Comparison of ENCODE assay signal across 20 cellular contexts in the genomic region with DNA sequence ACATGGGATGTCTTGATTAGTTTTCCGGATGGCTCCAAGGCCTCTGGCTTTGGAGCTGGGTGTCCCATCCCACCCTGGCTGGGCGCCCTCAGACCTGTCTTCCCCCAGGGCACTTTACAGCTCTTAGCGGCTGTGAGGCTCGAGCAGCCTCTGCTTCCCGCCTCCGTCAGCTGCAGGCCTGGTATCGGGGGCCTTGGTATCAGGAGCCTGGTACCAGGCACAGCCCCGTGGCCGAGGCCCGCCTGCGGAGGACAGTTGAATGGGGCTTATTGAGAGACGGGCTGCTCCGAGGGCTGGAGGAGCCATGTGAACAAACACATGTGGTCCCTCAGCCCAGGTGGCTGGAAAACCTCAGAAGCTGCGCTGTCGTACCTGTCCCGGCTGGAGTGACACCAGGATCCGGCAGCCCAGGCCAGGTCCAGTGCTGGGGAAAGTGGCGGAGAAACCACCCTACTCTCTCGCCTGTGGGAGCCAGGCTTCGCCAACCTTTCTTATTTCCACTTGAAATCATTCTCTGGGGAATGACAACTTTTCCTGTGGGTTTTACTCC. TPM values are rescaled to one million over a fixed set of nuclear protein-coding genes. Genes with fewer than 3 reads are reported as not detected.
DNase-seq lines count a peak whose midpoint lies in the region; ATAC-seq, FAIRE-seq and TF ChIP-seq lines count a peak whose summit lies in the region.
"Had no signal": no experiment of that assay in that cellular context is flagged by ENCODE, and none has a peak within 500 bp of the region (broad histone marks: within the 10 kb centered on the region; RNA-seq: fewer than 3 reads in every experiment).

No MANE protein-coding gene starts in this region.

- TF ChIP-seq POLR2A in stomach (IDR thresholded peaks at IDR 0.05): no peak

- H3K4me1 ChIP-seq in BLaER1: peaks cover 67% of the 10 kb centered on the region
- H3K4me1 ChIP-seq in ascending aorta: peaks cover 2 to 25% of the 10 kb centered on the region in 2 donors
- H3K4me1 ChIP-seq in stomach: peaks cover 14 to 56% (median 39%) of the 10 kb centered on the region in 4 donors

- peaks cover 89% of the 10 kb centered on the region for H4K20me1 ChIP-seq in BLaER1

- intact Hi-C loops in ascending aorta (cut with DNase I) (no loop called here), stomach (cut with DNase I; ENCODE audit: low total_unique reads) (loop anchor here (5.0 kb wide), 1 partner anchor 69 kb away; a partner anchor contains a TSS)

- DNase-seq in ascending aorta (ENCODE audit: low spot score in 2 of 2) (no peak), kidney glomerular epithelial cell (lab: John Stamatoyannopoulos, UW) (peak; percentile 3), stomach (no peak), urothelium cell line (ENCODE audit: low spot score) (no peak), SKM-1 treated with dmso at 0.1 percent for 144 hours (lab: John Stamatoyannopoulos, UW; ENCODE audit: unreplicated experiment) (no peak)
- DNase-seq in stimulated activated naive CD8-positive, alpha-beta T cell treated with anti-CD3 and anti-CD28 coated beads, Interleukin-15, Interleukin-2, amounts not matched to agents 100 U/mL and 50 U/mL, for 24 hours: no peak
- DNase-seq: activated CD4-positive, alpha-beta T cell treated with anti-CD3 and anti-CD28 coated beads, Interleukin-2, amount 10 ng/mL, durations not matched to agents 7 days and 5 days; activated naive CD4-positive, alpha-beta T cell treated with anti-CD3 and anti-CD28 coated beads for 36 hours; left cardiac atrium; NCI-H2081; OCI-M1; stimulated activated CD4-positive, alpha-beta T cell treated with anti-CD3 and anti-CD28 coated beads, Interleukin-4, amount 100 ng/mL, for 1 hour; T-helper 9 cell; transverse colon; WERI-Rb-1 had no signal

- WGBS in stomach, 5 donors: 53 to 80% (median 72%) methylated on average over 16 to 20 of the region's 20 CpGs

- H3K27ac ChIP-seq in BLaER1 (peak overlapping the region; percentile 46; the same call in 1 of the 2 replicates), ascending aorta (peak overlapping the region; percentile 66 to 68), stomach (peak overlapping the region in 3 of 5 donors; percentile 13 to 38 (median 23))
- H3K27ac ChIP-seq: neutrophil, WERI-Rb-1 had no signal

- no peak for TF ChIP-seq EP300 in stomach (IDR thresholded peaks at IDR 0.05)

- H3K4me2 ChIP-seq in BLaER1: peak overlapping the region; percentile 56

- FAIRE-seq in urothelium cell line (lab: Jason Lieb, UNC): no peak
- FAIRE-seq: astrocyte had no signal

- no peak for ATAC-seq in stimulated activated naive CD8-positive, alpha-beta T cell treated with anti-CD3 and anti-CD28 coated beads, Interleukin-15, Interleukin-2, amounts not matched to agents 100 U/mL and 50 U/mL, for 24 hours
- ATAC-seq in GM19395 (IDR thresholded peaks at IDR 0.05; ENCODE audit: unreplicated experiment): no peak
- ATAC-seq: left cardiac atrium; stimulated activated memory B cell treated with anti-CD40 and anti-IgM and Interleukin-4, amounts not matched to agents 10 μg/mL and 1 μg/mL and 100 μg/mL, for 72 hours had no signal

- H3K4me3 ChIP-seq in BLaER1: peak overlapping the region; percentile 11; the same call in 1 of the 2 replicates
- H3K4me3 ChIP-seq in ascending aorta: peak overlapping the region in 1 of 2 donors; percentile 19
- no peak overlapping the region for H3K4me3 ChIP-seq in stomach
- H3K4me3 ChIP-seq: transverse colon had no signal

- H3K36me3 ChIP-seq in BLaER1 (peaks cover 92% of the 10 kb centered on the region), ascending aorta (peaks cover 23 to 36% of the 10 kb centered on the region in 2 donors), stomach (peaks cover 27 to 60% (median 49%) of the 10 kb centered on the region in 4 donors)

- H3K9ac ChIP-seq in BLaER1: peak overlapping the region; percentile 61; the same call in 1 of the 2 replicates

- no peaks in the 10 kb centered on the region for H3K27me3 ChIP-seq in BLaER1
- H3K27me3 ChIP-seq in ascending aorta: no peaks in the 10 kb centered on the region
- H3K27me3 ChIP-seq in stomach: no peaks in the 10 kb centered on the region
- H3K27me3 ChIP-seq: neutrophil, transverse colon had no signal

- TF ChIP-seq CTCF in ascending aorta (IDR thresholded peaks at IDR 0.05): no peak
- TF ChIP-seq CTCF in stomach (IDR thresholded peaks at IDR 0.05): no peak

- H3K9me3 ChIP-seq in BLaER1 (no peaks in the 10 kb centered on the region), ascending aorta (no peaks in the 10 kb centered on the region), stomach (no peaks in the 10 kb centered on the region)
- H3K9me3 ChIP-seq: neutrophil, transverse colon had no signal

RNA-seq across cellular contexts. Expression of a gene that starts 23.9 kb away (rescaled TPM):
- total RNA-seq in ascending aorta (115 TPM), stomach (100 to 1,000 TPM in 1 of 5 donors, 10 to 100 TPM in 4; 11.6 to 140 (median 52.5) TPM)
- polyA plus RNA-seq in stomach: 10 to 100 TPM; 34.7 to 43.7 (median 40.8) TPM
